13 cellular contexts compared by ENCODE assay signal in the genomic region with DNA sequence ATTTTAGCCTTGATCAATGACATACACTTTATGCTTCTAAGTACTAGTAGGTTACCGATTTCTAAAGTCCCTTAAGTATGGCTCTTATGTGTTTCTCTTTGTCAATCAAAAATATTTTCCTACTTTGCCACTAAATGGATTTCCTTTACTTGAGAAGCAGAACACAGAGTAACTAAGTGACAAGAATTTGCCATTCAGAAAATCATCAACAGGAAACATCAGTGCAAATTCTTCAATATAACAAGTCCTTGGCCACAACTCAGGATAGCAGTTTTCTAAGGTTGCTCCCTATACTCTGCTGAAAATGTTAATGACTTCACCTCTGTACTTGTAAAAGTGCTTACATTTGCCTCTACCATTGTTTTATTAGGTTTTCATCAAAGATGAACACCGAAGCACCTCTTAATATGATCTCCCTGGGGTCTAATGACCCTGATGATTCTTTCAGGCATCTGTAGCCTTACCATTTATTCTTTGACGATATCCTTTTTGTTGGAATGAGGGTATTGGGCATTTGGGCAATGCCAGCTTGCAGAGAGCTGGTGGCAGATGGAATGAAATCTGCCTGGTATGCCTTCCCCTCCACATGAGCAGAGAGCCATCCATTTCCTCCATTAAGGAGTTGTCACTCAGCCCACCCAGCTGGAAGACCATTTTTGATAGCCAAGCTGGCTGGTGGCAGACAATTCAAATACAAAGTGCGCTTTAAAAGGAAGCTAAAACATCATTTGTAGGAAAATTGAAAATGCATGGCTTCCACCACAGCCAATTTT.
A peak's percentile ranks its signal among the peaks of the same experiment; 100 is the strongest.
DNase-seq lines count a peak whose midpoint lies in the region; ATAC-seq lines count a peak whose summit lies in the region.
"Had no signal": no experiment of that assay in that cellular context is flagged by ENCODE, and none has a peak within 500 bp of the region (broad histone marks: within the 10 kb centered on the region; RNA-seq: fewer than 3 reads in every experiment).

No MANE protein-coding gene starts in this region.

- ATAC-seq in GM21825 (IDR thresholded peaks at IDR 0.05; ENCODE audit: unreplicated experiment), result no peak
- ATAC-seq in activated naive CD4-positive, alpha-beta T cell treated with anti-CD3 and anti-CD28 coated beads, Interleukin-2, amount 50 U/mL, for 72 hours, result no peak
- ATAC-seq: A549, T-cell had no signal

- H3K27me3 Mint-ChIP-seq in activated naive CD4-positive, alpha-beta T cell treated with anti-CD3 and anti-CD28 coated beads for 36 hours (ENCODE audit: low read depth), result peaks cover 8% of the 10 kb centered on the region

- H3K9me3 Mint-ChIP-seq in activated naive CD4-positive, alpha-beta T cell treated with anti-CD3 and anti-CD28 coated beads, Interleukin-2, amount 50 U/mL, for 72 hours, result no peaks in the 10 kb centered on the region
- H3K9me3 Mint-ChIP-seq in activated naive CD4-positive, alpha-beta T cell treated with anti-CD3 and anti-CD28 coated beads for 36 hours, result no peaks in the 10 kb centered on the region
- H3K9me3 Mint-ChIP-seq: T-cell had no signal

- no peak overlapping the region for H3K4me3 Mint-ChIP-seq in activated naive CD4-positive, alpha-beta T cell treated with anti-CD3 and anti-CD28 coated beads for 36 hours
- H3K4me3 Mint-ChIP-seq: T-cell had no signal

- DNase-seq in DMS 273 treated with DMSO at 0.1 percent for 48 hours (lab: John Stamatoyannopoulos, UW) (peak; percentile 94), NCI-H1694 (lab: John Stamatoyannopoulos, UW) (peak; percentile 98), NCI-H69 (lab: John Stamatoyannopoulos, UW) (peak; percentile 83), dermis microvascular lymphatic vessel endothelial cell (ENCODE audit: low read depth in 2 of 2) (peak; percentile 76 to 85), iPS-NIHi11 (ENCODE audit: low spot score) (no peak)
- DNase-seq in activated naive CD4-positive, alpha-beta T cell treated with anti-CD3 and anti-CD28 coated beads, Interleukin-2, amount 50 U/mL, for 72 hours (ENCODE audit: low spot score in 2 of 2), result no peak
- DNase-seq in activated naive CD4-positive, alpha-beta T cell treated with anti-CD3 and anti-CD28 coated beads for 36 hours, result no peak
- DNase-seq: NCI-H510A, SHP77, SK-N-SH, T-cell had no signal

- no peaks in the 10 kb centered on the region for H3K36me3 Mint-ChIP-seq in activated naive CD4-positive, alpha-beta T cell treated with anti-CD3 and anti-CD28 coated beads, Interleukin-2, amount 50 U/mL, for 72 hours
- no peaks in the 10 kb centered on the region for H3K36me3 Mint-ChIP-seq in activated naive CD4-positive, alpha-beta T cell treated with anti-CD3 and anti-CD28 coated beads for 36 hours (ENCODE audit: low read depth)
- H3K36me3 Mint-ChIP-seq: T-cell had no signal

- intact Hi-C loops in activated naive CD4-positive, alpha-beta T cell treated with anti-CD3 and anti-CD28 coated beads for 36 hours (cut with micrococcal nuclease), result no loop called here

- no peak overlapping the region for H3K27ac Mint-ChIP-seq in activated naive CD4-positive, alpha-beta T cell treated with anti-CD3 and anti-CD28 coated beads, Interleukin-2, amount 50 U/mL, for 72 hours
- H3K27ac Mint-ChIP-seq in activated naive CD4-positive, alpha-beta T cell treated with anti-CD3 and anti-CD28 coated beads for 36 hours, result no peak overlapping the region
- H3K27ac Mint-ChIP-seq: T-cell had no signal

- H3K4me1 Mint-ChIP-seq in activated naive CD4-positive, alpha-beta T cell treated with anti-CD3 and anti-CD28 coated beads for 36 hours (ENCODE audit: low read depth), result no peaks in the 10 kb centered on the region
- H3K4me1 Mint-ChIP-seq: T-cell had no signal

- CTCF ChIA-PET in activated naive CD4-positive, alpha-beta T cell treated with anti-CD3 and anti-CD28 coated beads for 36 hours (lab: Charles Lee), result no interaction called here

Comparison
In these comparisons a context has a peak if more than half of its experiments do, and no peak if none do; other contexts are left out.
1. DNase-seq: peak in DMS 273 treated with DMSO at 0.1 percent for 48 hours (single experiment), NCI-H1694 (single experiment), NCI-H69 (single experiment) and dermis microvascular lymphatic vessel endothelial cell (2 of 2); none in activated naive CD4-positive, alpha-beta T cell treated with anti-CD3 and anti-CD28 coated beads, Interleukin-2, amount 50 U/mL, for 72 hours (0 of 2), iPS-NIHi11 (single experiment) and activated naive CD4-positive, alpha-beta T cell treated with anti-CD3 and anti-CD28 coated beads for 36 hours (single experiment).